8 cellular contexts compared by ENCODE assay signal in genomic region chr5:141637266-141637692, GRCh38. TPM values are rescaled to one million over a fixed set of nuclear protein-coding genes. Genes with fewer than 3 reads are reported as not detected.
DNase-seq lines count a peak whose midpoint lies in the region; ATAC-seq and TF ChIP-seq lines count a peak whose summit lies in the region.

No MANE protein-coding gene starts in this region.

- H3K27me3 ChIP-seq in lung (ENCODE audit: control insufficient read depth, insufficient read depth): no peaks in the 10 kb centered on the region

- DNase-seq in Right ventricle myocardium inferior (ENCODE audit: missing footprints) (no peak), cardiac septum (ENCODE audit: low spot score) (no peak), activated B cell treated with CpG ODN at 0.5 μM for 24 hours (peak; percentile 62), chondrocyte (ENCODE audit: low spot score) (no peak), lung (ENCODE audit: low spot score) (no peak), glomerular visceral epithelial cell (ENCODE audit: extremely low spot score) (no peak)
- peak; percentile 31 for DNase-seq in stimulated activated naive B cell treated with anti-CD40 and anti-IgM and Interleukin-4, amounts not matched to agents 10 μg/mL and 1 μg/mL and 100 μg/mL, for 72 hours

- peak overlapping the region; percentile 77 for H3K4me3 ChIP-seq in lung

- 1% methylated on average over 18 to 46 of the region's 46 CpGs for WGBS in lung, 2 donors

- ATAC-seq in Right ventricle myocardium inferior (peak; percentile 12), HG03342 (IDR thresholded peaks at IDR 0.05; ENCODE audit: unreplicated experiment) (peak; percentile 16), activated B cell treated with CpG ODN at 0.5 μM for 24 hours (ENCODE audit: low read depth) (peak; percentile 40), lung (ENCODE audit: insufficient read depth, low FRiP score) (peak; percentile 20)
- peak; percentile 30 to 48 for ATAC-seq in stimulated activated naive B cell treated with anti-CD40 and anti-IgM and Interleukin-4, amounts not matched to agents 10 μg/mL and 1 μg/mL and 100 μg/mL, for 72 hours (replicated peaks)

- H3K4me1 ChIP-seq in lung (ENCODE audit: control insufficient read depth in 2 of 2, insufficient read depth in 2 of 2, low read length in 2 of 2): peaks cover 0 to 15% of the 10 kb centered on the region in 2 donors

- H3K36me3 Mint-ChIP-seq in activated B cell treated with CpG ODN at 0.5 μM for 24 hours (ENCODE audit: low read depth) (peaks cover 31% of the 10 kb centered on the region), chondrocyte (ENCODE audit: low read depth) (peaks cover 7% of the 10 kb centered on the region)
- peaks cover 3 to 19% of the 10 kb centered on the region in 2 donors for H3K36me3 Mint-ChIP-seq in stimulated activated naive B cell treated with anti-CD40 and anti-IgM and Interleukin-4, amounts not matched to agents 10 μg/mL and 1 μg/mL and 100 μg/mL, for 72 hours

- POLR2A ChIA-PET in activated B cell treated with CpG ODN at 0.5 μM for 24 hours (lab: Charles Lee): interaction anchor here (0.5 to 5.8 kb wide), 17 partner anchors 9 to 1491 kb away, joined by 3 to 95 read pairs (median 5); partner anchors contain the start of genes DELE1, DIAPH1, FCHSD1 and IK

- no peaks in the 10 kb centered on the region for H3K9me3 ChIP-seq in lung (ENCODE audit: control insufficient read depth in 2 of 2, insufficient read depth in 1 of 2, low read length in 1 of 2)

- intact Hi-C loops in Right ventricle myocardium inferior (cut with DNase I): no loop called here
- intact Hi-C loops in cardiac septum (cut with DNase I): no loop called here
- intact Hi-C loops in activated B cell treated with CpG ODN at 0.5 μM for 24 hours (cut with micrococcal nuclease): loop anchor here (2.0 to 5.0 kb wide), 3 partner anchors 316 to 1235 kb away; partner anchors contain the start of genes ANKHD1, NDFIP1 and TAF7

- H3K9me3 Mint-ChIP-seq in activated B cell treated with CpG ODN at 0.5 μM for 24 hours: no peaks in the 10 kb centered on the region
- no peaks in the 10 kb centered on the region for H3K9me3 Mint-ChIP-seq in chondrocyte (ENCODE audit: low read depth)
- no peaks in the 10 kb centered on the region for H3K9me3 Mint-ChIP-seq in stimulated activated naive B cell treated with anti-CD40 and anti-IgM and Interleukin-4, amounts not matched to agents 10 μg/mL and 1 μg/mL and 100 μg/mL, for 72 hours

- H3K27me3 Mint-ChIP-seq in activated B cell treated with CpG ODN at 0.5 μM for 24 hours (no peaks in the 10 kb centered on the region), chondrocyte (ENCODE audit: low read depth) (no peaks in the 10 kb centered on the region)
- H3K27me3 Mint-ChIP-seq in stimulated activated naive B cell treated with anti-CD40 and anti-IgM and Interleukin-4, amounts not matched to agents 10 μg/mL and 1 μg/mL and 100 μg/mL, for 72 hours: no peaks in the 10 kb centered on the region

- peak overlapping the region in 1 of 2 donors; percentile 34 for H3K27ac ChIP-seq in lung (ENCODE audit: low read depth in 1 of 2, low read length in 1 of 2)

- peaks cover 39% of the 10 kb centered on the region for H3K4me1 Mint-ChIP-seq in activated B cell treated with CpG ODN at 0.5 μM for 24 hours
- peaks cover 26% of the 10 kb centered on the region for H3K4me1 Mint-ChIP-seq in chondrocyte (ENCODE audit: low read depth)
- peaks cover 38 to 52% of the 10 kb centered on the region in 2 donors for H3K4me1 Mint-ChIP-seq in stimulated activated naive B cell treated with anti-CD40 and anti-IgM and Interleukin-4, amounts not matched to agents 10 μg/mL and 1 μg/mL and 100 μg/mL, for 72 hours

- peaks cover 0 to 7% of the 10 kb centered on the region in 2 donors for H3K36me3 ChIP-seq in lung (ENCODE audit: control insufficient read depth in 2 of 2, insufficient read depth in 2 of 2, low read length in 2 of 2)

- H3K27ac Mint-ChIP-seq in activated B cell treated with CpG ODN at 0.5 μM for 24 hours (peak overlapping the region; percentile 73), chondrocyte (ENCODE audit: unreplicated experiment) (peak overlapping the region; percentile 57)
- H3K27ac Mint-ChIP-seq in stimulated activated naive B cell treated with anti-CD40 and anti-IgM and Interleukin-4, amounts not matched to agents 10 μg/mL and 1 μg/mL and 100 μg/mL, for 72 hours: peak overlapping the region; percentile 93

- CTCF ChIA-PET in activated B cell treated with CpG ODN at 0.5 μM for 24 hours (lab: Charles Lee): interaction anchor here (0.9 to 9.1 kb wide), 11 partner anchors 11 to 73 kb away, joined by 3 to 87 read pairs (median 4); partner anchors contain the start of genes DIAPH1 and FCHSD1

- TF ChIP-seq CTCF in activated B cell treated with CpG ODN at 0.5 μM for 24 hours (IDR thresholded peaks at IDR 0.05) (no peak), chondrocyte (IDR thresholded peaks at IDR 0.05) (no peak), lung (IDR thresholded peaks at IDR 0.05; ENCODE audit: control extremely low read depth, extremely low read depth) (no peak)

- H3K4me3 Mint-ChIP-seq in activated B cell treated with CpG ODN at 0.5 μM for 24 hours: peak overlapping the region; percentile 89
- H3K4me3 Mint-ChIP-seq in chondrocyte (ENCODE audit: unreplicated experiment): peak overlapping the region; percentile 88
- H3K4me3 Mint-ChIP-seq in stimulated activated naive B cell treated with anti-CD40 and anti-IgM and Interleukin-4, amounts not matched to agents 10 μg/mL and 1 μg/mL and 100 μg/mL, for 72 hours: peak overlapping the region; percentile 91 to 92

RNA-seq across cellular contexts. Expression of gene RELL2, which starts 0.5 kb away (rescaled TPM):
- total RNA-seq in Right ventricle myocardium inferior (0.78 TPM), cardiac septum (0.70 TPM), activated B cell treated with CpG ODN at 0.5 μM for 24 hours (16.8 and 18.9 TPM in 2 replicates), chondrocyte (2.9 to 6.1 TPM (median 5.2 TPM) in 3 replicates), lung (1 to 10 TPM; 1.2 to 6.5 TPM)
- 1 to 10 TPM; 5.9 to 6.9 TPM for polyA plus RNA-seq in lung

RNA-seq across cellular contexts. Expression of gene HDAC3, which starts 0.6 kb away (rescaled TPM):
- 29.9 TPM for total RNA-seq in Right ventricle myocardium inferior
- 34.1 TPM for total RNA-seq in cardiac septum
- 101 and 102 TPM in 2 replicates for total RNA-seq in activated B cell treated with CpG ODN at 0.5 μM for 24 hours
- 46.5 to 55.4 TPM (median 47.8 TPM) in 3 replicates for total RNA-seq in chondrocyte
- 10 to 100 TPM; 52.3 to 62.5 TPM for total RNA-seq in lung
- polyA plus RNA-seq in lung: 10 to 100 TPM; 35.1 to 41.2 TPM

RNA-seq across cellular contexts. Expression of gene FCHSD1, which starts 13.9 kb away (rescaled TPM):
- total RNA-seq in Right ventricle myocardium inferior (4.5 TPM), cardiac septum (4.1 TPM), activated B cell treated with CpG ODN at 0.5 μM for 24 hours (63.2 and 79.5 TPM in 2 replicates), chondrocyte (16.4 to 29.8 TPM (median 24.7 TPM) in 3 replicates), lung (10 to 100 TPM; 20.3 to 23.2 TPM)
- 10 to 100 TPM; 12.2 to 15.0 TPM for polyA plus RNA-seq in lung

RNA-seq across cellular contexts. Expression of gene DIAPH1, which starts 18.5 kb away (rescaled TPM):
- total RNA-seq in Right ventricle myocardium inferior: 36.1 TPM
- 77.7 TPM for total RNA-seq in cardiac septum
- 136 and 138 TPM in 2 replicates for total RNA-seq in activated B cell treated with CpG ODN at 0.5 μM for 24 hours
- total RNA-seq in chondrocyte: 44.1 to 56.2 TPM (median 44.9 TPM) in 3 replicates
- total RNA-seq in lung: 100 to 1,000 TPM in 1 of 2 donors, 10 to 100 TPM in 1; 41.7 to 151 TPM
- polyA plus RNA-seq in lung: 10 to 100 TPM; 54.0 to 74.8 TPM

RNA-seq across cellular contexts. Expression of gene ARAP3, which starts 44.8 kb away (rescaled TPM):
- total RNA-seq in Right ventricle myocardium inferior: 14.7 TPM
- total RNA-seq in cardiac septum: 22.9 TPM
- total RNA-seq in activated B cell treated with CpG ODN at 0.5 μM for 24 hours: 0.44 and 0.49 TPM in 2 replicates
- 1.3 to 7.1 TPM (median 5.9 TPM) in 3 replicates for total RNA-seq in chondrocyte
- 10 to 100 TPM; 20.5 to 26.6 TPM for total RNA-seq in lung
- 10 to 100 TPM; 15.7 to 19.0 TPM for polyA plus RNA-seq in lung

Comparison
In these comparisons a context has a peak if more than half of its experiments do, and no peak if none do; other contexts are left out.
1. DNase-seq: peak in activated B cell treated with CpG ODN at 0.5 μM for 24 hours (single experiment) and stimulated activated naive B cell treated with anti-CD40 and anti-IgM and Interleukin-4, amounts not matched to agents 10 μg/mL and 1 μg/mL and 100 μg/mL, for 72 hours (single experiment); none in Right ventricle myocardium inferior (single experiment), cardiac septum (single experiment), chondrocyte (single experiment), lung (single experiment) and glomerular visceral epithelial cell (single experiment).
2. Peak in every context shown above with its lines, with median percentiles within 50 percentile points of each other: ATAC-seq, H3K27ac Mint-ChIP-seq and H3K4me3 Mint-ChIP-seq.